In genomic region chr15:89303986-89304385, GRCh38 we compare ENCODE assay signal across 14 cellular contexts. TPM values are rescaled to one million over a fixed set of nuclear protein-coding genes. Genes with fewer than 3 reads are reported as not detected.
DNase-seq lines count a peak whose midpoint lies in the region; ATAC-seq lines count a peak whose summit lies in the region.
"Had no signal": no experiment of that assay in that cellular context is flagged by ENCODE, and none has a peak within 500 bp of the region (broad histone marks: within the 10 kb centered on the region; RNA-seq: fewer than 3 reads in every experiment).

No MANE protein-coding gene starts in this region.

- H3K4me3 ChIP-seq in GM23248 (no peak overlapping the region), SK-N-MC (no peak overlapping the region)
- H3K4me3 ChIP-seq: K562 had no signal

- in situ Hi-C loops in GM23248 (cut with MboI), result no loop called here

- H3K9ac ChIP-seq in GM23248 (no peak overlapping the region), SK-N-MC (ENCODE audit: insufficient read length) (no peak overlapping the region)

- no peaks in the 10 kb centered on the region for H3K27me3 ChIP-seq in GM23248 (replicated peaks; ENCODE audit: insufficient read depth)
- H3K27me3 ChIP-seq: BE2C had no signal

- H3K4me2 ChIP-seq in GM23248 (ENCODE audit: unreplicated experiment), result no peak overlapping the region

- H3K4me1 ChIP-seq in GM23248 (ENCODE audit: insufficient read depth), result peaks cover 17% of the 10 kb centered on the region
- H3K4me1 ChIP-seq: BE2C had no signal

- no peaks in the 10 kb centered on the region for H4K20me1 ChIP-seq in GM23248 (ENCODE audit: insufficient read depth)

- peaks cover 14% of the 10 kb centered on the region for H3F3A ChIP-seq in GM23248 (ENCODE audit: insufficient read depth)

- DNase-seq in EH (ENCODE audit: low read depth), result peak; percentile 30
- peak; percentile 27 for DNase-seq in GM23248
- DNase-seq in SK-N-MC (ENCODE audit: low read depth, low spot score), result no peak
- DNase-seq in kidney tubule cell (ENCODE audit: low spot score), result peak; percentile 23
- DNase-seq in stimulated activated CD8-positive, alpha-beta memory T cell treated with anti-CD3 and anti-CD28 coated beads, Interleukin-4, amount 100 ng/mL, for 48 hours, result no peak
- DNase-seq: BE2C; CD4-positive, alpha-beta memory T cell; DMS79; GF-D8 had no signal

- 84 to 88% methylated on average over 2 of the region's 2 CpGs for WGBS in GM23248 (ENCODE audit: low coverage in 1 of 2, low lambda C conversion rate in 2 of 2, missing lambda C conversion rate in 2 of 2), 2 experiments

- no peak for ATAC-seq in GM21360 (IDR thresholded peaks at IDR 0.05; ENCODE audit: unreplicated experiment)
- ATAC-seq in HG02610 (IDR thresholded peaks at IDR 0.05; ENCODE audit: unreplicated experiment), result no peak
- ATAC-seq: K562 had no signal

- no peak overlapping the region for H2AFZ ChIP-seq in GM23248

- no peaks in the 10 kb centered on the region for H3K9me3 ChIP-seq in GM23248 (ENCODE audit: low read depth)
- no peaks in the 10 kb centered on the region for H3K9me3 ChIP-seq in SK-N-MC (ENCODE audit: low read depth, low read length)
- H3K9me3 ChIP-seq: BE2C had no signal

- H3K79me2 ChIP-seq in GM23248 (ENCODE audit: insufficient read depth), result no peaks in the 10 kb centered on the region

- H3K36me3 ChIP-seq in GM23248 (ENCODE audit: low read depth) (no peaks in the 10 kb centered on the region), SK-N-MC (ENCODE audit: insufficient read depth, low read length) (peaks cover 87% of the 10 kb centered on the region)

- H3K9me2 ChIP-seq in GM23248 (ENCODE audit: insufficient read depth), result no peaks in the 10 kb centered on the region

- H3K27ac ChIP-seq in GM23248 (no peak overlapping the region), SK-N-MC (0 out of 2 replicates have a peak overlapping the region, but pooled peaks have one; percentile 19)
- H3K27ac ChIP-seq: C4-2B, HL-60 had no signal

RNA-seq across cellular contexts. Expression of gene POLG, which starts 30.6 kb away (rescaled TPM):
- total RNA-seq in GM23248 (2014; rRNA removed; shearing (Covaris generic)), result 57.7 and 66.7 TPM in 2 replicates
- polyA plus RNA-seq in GM23248 (2016; fragmentation: Nextera tagmentation; extraction: Ambion mirVana), result 16.0 and 18.7 TPM in 2 replicates

Comparison
In these comparisons a context has a peak if more than half of its experiments do, and no peak if none do; other contexts are left out.
1. DNase-seq: peak in EH (single experiment), GM23248 (single experiment) and kidney tubule cell (single experiment); none in SK-N-MC (single experiment) and stimulated activated CD8-positive, alpha-beta memory T cell treated with anti-CD3 and anti-CD28 coated beads, Interleukin-4, amount 100 ng/mL, for 48 hours (single experiment).